In the genomic region with DNA sequence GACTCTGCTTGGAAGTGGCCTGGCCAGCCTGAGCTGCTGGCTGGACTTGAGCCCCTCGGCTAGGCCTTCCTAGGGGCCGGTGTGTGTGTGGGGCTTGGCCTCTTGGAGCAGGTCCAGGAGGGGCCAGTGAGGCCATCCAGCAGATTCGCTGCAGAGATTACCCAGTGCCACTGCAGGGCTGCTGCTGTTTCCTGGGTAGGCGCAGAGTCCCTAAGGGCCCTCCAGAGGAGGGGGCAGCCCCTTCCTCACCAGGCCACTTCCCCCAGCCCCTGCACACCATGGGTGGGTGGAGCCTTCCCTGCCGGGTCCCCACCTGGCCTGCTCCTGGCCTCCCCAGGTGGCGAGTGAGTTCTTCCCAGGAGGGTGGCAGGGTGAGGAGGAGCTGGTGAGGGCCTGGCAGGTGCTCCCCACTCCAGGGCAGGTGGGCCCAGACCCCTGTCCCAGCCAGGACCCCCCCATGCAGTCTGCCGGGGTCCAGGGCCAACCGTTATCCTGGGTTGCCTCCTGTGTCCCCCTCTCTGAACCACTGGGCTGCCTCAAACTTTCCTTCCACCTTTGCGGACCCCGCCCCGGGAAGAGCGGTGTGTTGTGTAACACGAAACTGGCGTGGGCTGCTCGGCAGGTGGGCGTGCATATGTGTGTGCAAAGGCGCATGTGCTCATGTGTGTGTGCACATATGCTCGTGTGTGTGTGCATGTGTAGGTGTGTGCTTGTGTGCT, we compare ENCODE assay signal across 24 cellular contexts. TPM values are rescaled to one million over a fixed set of nuclear protein-coding genes. Genes with fewer than 3 reads are reported as not detected.
DNase-seq lines count a peak whose midpoint lies in the region; ATAC-seq and TF ChIP-seq lines count a peak whose summit lies in the region.
"Had no signal": no experiment of that assay in that cellular context is flagged by ENCODE, and none has a peak within 500 bp of the region (broad histone marks: within the 10 kb centered on the region; RNA-seq: fewer than 3 reads in every experiment).

No MANE protein-coding gene starts in this region.

- DNase-seq in activated naive CD4-positive, alpha-beta T cell treated with anti-CD3 and anti-CD28 coated beads, Interleukin-2, amount 10 ng/mL, durations not matched to agents 7 days and 5 days: peak; percentile 19
- DNase-seq in activated naive CD4-positive, alpha-beta T cell (lab: John Stamatoyannopoulos, UW): no peak
- DNase-seq in chondrocyte (ENCODE audit: low spot score) (peak; percentile 86), right lobe of liver (peak in 2 of 3 donors; percentile 41 to 42), foreskin keratinocyte (no peak), CD1c-positive myeloid dendritic cell (ENCODE audit: extremely low spot score) (no peak), KG1 (lab: John Stamatoyannopoulos, UW) (no peak)
- DNase-seq in stimulated activated naive CD8-positive, alpha-beta T cell treated with anti-CD3 and anti-CD28 coated beads, Interleukin-15, Interleukin-2, amounts not matched to agents 100 U/mL and 50 U/mL, for 24 hours: peak; percentile 2
- DNase-seq: activated CD8-positive, alpha-beta memory T cell treated with anti-CD3 and anti-CD28 coated beads for 24 hours; caudate nucleus; CD4-positive, alpha-beta T cell; DMS53; IMR-90; MM.1S; NCI-H226; NCI-H82; stimulated activated CD8-positive, alpha-beta memory T cell treated with anti-CD3 and anti-CD28 coated beads, Interleukin-4, amount 100 ng/mL, for 48 hours had no signal

- TF ChIP-seq POLR2A in right lobe of liver (IDR thresholded peaks at IDR 0.05): no peak

- no peaks in the 10 kb centered on the region for H3K9me3 ChIP-seq in right lobe of liver
- H3K9me3 ChIP-seq: SJCRH30 had no signal

- no peak for ATAC-seq in right lobe of liver
- ATAC-seq in stimulated activated naive CD8-positive, alpha-beta T cell treated with anti-CD3 and anti-CD28 coated beads, Interleukin-15, Interleukin-2, amounts not matched to agents 100 U/mL and 50 U/mL, for 24 hours: no peak
- ATAC-seq in foreskin keratinocyte: no peak
- ATAC-seq: esophagus mucosa, T-helper 17 cell had no signal

- no peaks in the 10 kb centered on the region for H3K4me1 Mint-ChIP-seq in activated naive CD4-positive, alpha-beta T cell treated with anti-CD3 and anti-CD28 coated beads, Interleukin-2, amount 10 ng/mL, durations not matched to agents 7 days and 5 days
- H3K4me1 Mint-ChIP-seq in chondrocyte (ENCODE audit: low read depth): no peaks in the 10 kb centered on the region

- no peaks in the 10 kb centered on the region for H3K36me3 Mint-ChIP-seq in activated naive CD4-positive, alpha-beta T cell treated with anti-CD3 and anti-CD28 coated beads, Interleukin-2, amount 10 ng/mL, durations not matched to agents 7 days and 5 days
- H3K36me3 Mint-ChIP-seq in chondrocyte (ENCODE audit: low read depth): no peaks in the 10 kb centered on the region

- CTCF ChIA-PET in activated naive CD4-positive, alpha-beta T cell treated with anti-CD3 and anti-CD28 coated beads, Interleukin-2, amount 10 ng/mL, durations not matched to agents 7 days and 5 days (lab: Charles Lee): no interaction called here

- WGBS in right lobe of liver (ENCODE audit: insufficient coverage, low coverage, low lambda C conversion rate, missing lambda C conversion rate): 70% methylated on average over 6 of the region's 18 CpGs

- no peaks in the 10 kb centered on the region for H3K4me1 ChIP-seq in right lobe of liver
- no peaks in the 10 kb centered on the region for H3K4me1 ChIP-seq in foreskin keratinocyte
- H3K4me1 ChIP-seq: SJCRH30 had no signal

- no peak overlapping the region for H3K27ac ChIP-seq in right lobe of liver
- H3K27ac ChIP-seq in foreskin keratinocyte: no peak overlapping the region
- H3K27ac ChIP-seq: parathyroid adenoma, SJCRH30 had no signal

- H3K27me3 Mint-ChIP-seq in activated naive CD4-positive, alpha-beta T cell treated with anti-CD3 and anti-CD28 coated beads, Interleukin-2, amount 10 ng/mL, durations not matched to agents 7 days and 5 days: peaks cover 17% of the 10 kb centered on the region
- peaks cover 17% of the 10 kb centered on the region for H3K27me3 Mint-ChIP-seq in chondrocyte (ENCODE audit: low read depth)

- intact Hi-C loops in right lobe of liver (cut with DNase I): no loop called here

- no peak for TF ChIP-seq CTCF in chondrocyte (IDR thresholded peaks at IDR 0.05)
- TF ChIP-seq CTCF in right lobe of liver (IDR thresholded peaks at IDR 0.05): no peak
- TF ChIP-seq CTCF in foreskin keratinocyte (conservative IDR thresholded peaks at IDR 0.05): no peak

- H3K4me3 ChIP-seq in right lobe of liver: no peak overlapping the region
- H3K4me3 ChIP-seq: SJCRH30 had no signal

- H3K4me3 Mint-ChIP-seq in activated naive CD4-positive, alpha-beta T cell treated with anti-CD3 and anti-CD28 coated beads, Interleukin-2, amount 10 ng/mL, durations not matched to agents 7 days and 5 days: no peak overlapping the region
- no peak overlapping the region for H3K4me3 Mint-ChIP-seq in chondrocyte (ENCODE audit: unreplicated experiment)
- H3K4me3 Mint-ChIP-seq: CD4-positive, alpha-beta T cell; T-helper 17 cell had no signal

- no peaks in the 10 kb centered on the region for H3K9me3 Mint-ChIP-seq in activated naive CD4-positive, alpha-beta T cell treated with anti-CD3 and anti-CD28 coated beads, Interleukin-2, amount 10 ng/mL, durations not matched to agents 7 days and 5 days
- no peaks in the 10 kb centered on the region for H3K9me3 Mint-ChIP-seq in chondrocyte (ENCODE audit: low read depth)
- H3K9me3 Mint-ChIP-seq: CD4-positive, alpha-beta T cell had no signal

- H3K27me3 ChIP-seq in right lobe of liver: no peaks in the 10 kb centered on the region
- peaks cover 3% of the 10 kb centered on the region for H3K27me3 ChIP-seq in foreskin keratinocyte

- no peaks in the 10 kb centered on the region for H3K36me3 ChIP-seq in right lobe of liver
- H3K36me3 ChIP-seq: SJCRH30 had no signal

- H3K27ac Mint-ChIP-seq in activated naive CD4-positive, alpha-beta T cell treated with anti-CD3 and anti-CD28 coated beads, Interleukin-2, amount 10 ng/mL, durations not matched to agents 7 days and 5 days: no peak overlapping the region
- H3K27ac Mint-ChIP-seq in chondrocyte (ENCODE audit: unreplicated experiment): no peak overlapping the region
- H3K27ac Mint-ChIP-seq: CD4-positive, alpha-beta T cell; T-helper 17 cell had no signal

RNA-seq across cellular contexts. Expression of gene ASPG, which starts 25.1 kb away (rescaled TPM):
- not detected in 3 replicates for total RNA-seq in chondrocyte
- 100 to 1,000 TPM in 3 of 6 experiments, 10 to 100 TPM in 3; 37.3 to 232 (median 110) TPM for total RNA-seq in right lobe of liver
- 0.11 and 0.14 TPM in 2 replicates for total RNA-seq in foreskin keratinocyte
- 0.08 TPM in 1 of 2 replicates, not detected in the other for polyA plus RNA-seq in foreskin keratinocyte
- total RNA-seq: CD4-positive, alpha-beta T cell; glomerular endothelial cell; IMR-90; lung microvascular endothelial cell; myocyte; T-helper 17 cell had no signal
- polyA plus RNA-seq: IMR-90 had no signal

RNA-seq across cellular contexts. Expression of gene KIF26A, which starts 27.7 kb away (rescaled TPM):
- total RNA-seq in chondrocyte: 0.28 to 0.60 TPM (median 0.60 TPM) in 3 replicates
- total RNA-seq in right lobe of liver: 1 to 10 TPM in 4 of 6 experiments, under 1 TPM in 2; 0.79 to 1.5 (median 1.1) TPM
- 1.3 and 2.0 TPM in 2 replicates for total RNA-seq in foreskin keratinocyte
- polyA plus RNA-seq in foreskin keratinocyte: 0.42 and 0.53 TPM in 2 replicates
- total RNA-seq: IMR-90, myocyte had no signal
- polyA plus RNA-seq: IMR-90 had no signal

Comparison
In these comparisons a context has a peak if more than half of its experiments do, and no peak if none do; other contexts are left out.
1. DNase-seq: peak in activated naive CD4-positive, alpha-beta T cell treated with anti-CD3 and anti-CD28 coated beads, Interleukin-2, amount 10 ng/mL, durations not matched to agents 7 days and 5 days (single experiment), chondrocyte (single experiment), right lobe of liver (2 of 3) and stimulated activated naive CD8-positive, alpha-beta T cell treated with anti-CD3 and anti-CD28 coated beads, Interleukin-15, Interleukin-2, amounts not matched to agents 100 U/mL and 50 U/mL, for 24 hours (single experiment); none in activated naive CD4-positive, alpha-beta T cell (0 of 4), foreskin keratinocyte (0 of 2), CD1c-positive myeloid dendritic cell (single experiment) and KG1 (single experiment).
2. RNA of gene ASPG, which starts 25.1 kb away (total RNA-seq): 37.3 to 232 TPM in right lobe of liver; 0.11 to 0.14 TPM in foreskin keratinocyte and not detected in chondrocyte; every median in the first group is over 10 times any median in the second.